13 cellular contexts compared by ENCODE assay signal in genomic region chr3:9347887-9348286, GRCh38. TPM values are rescaled to one million over a fixed set of nuclear protein-coding genes. Genes with fewer than 3 reads are reported as not detected.
DNase-seq lines count a peak whose midpoint lies in the region; ATAC-seq and TF ChIP-seq lines count a peak whose summit lies in the region.
"Had no signal": no experiment of that assay in that cellular context is flagged by ENCODE, and none has a peak within 500 bp of the region (broad histone marks: within the 10 kb centered on the region; RNA-seq: fewer than 3 reads in every experiment).

No MANE protein-coding gene starts in this region.

- H3K4me3 Mint-ChIP-seq in activated T-cell treated with anti-CD3 and anti-CD28 coated beads, Interleukin-2, amount 50 U/mL, for 72 hours: peak overlapping the region in 1 of 2 donors; percentile 45
- peak overlapping the region in 1 of 5 experiments; percentile 56 for H3K4me3 Mint-ChIP-seq in brain
- H3K4me3 Mint-ChIP-seq: endodermal cell, neural crest cell had no signal

- peak; percentile 83 to 91 for ATAC-seq in activated T-cell treated with anti-CD3 and anti-CD28 coated beads, Interleukin-2, amount 50 U/mL, for 72 hours (replicated peaks in 1 of 2)
- ATAC-seq: left ventricle myocardium superior had no signal

- intact Hi-C loops in thyroid gland (cut with DNase I): no loop called here

- no peak for TF ChIP-seq CTCF in brain (conservative IDR thresholded peaks at IDR 0.05)
- no peak for TF ChIP-seq CTCF in thyroid gland (IDR thresholded peaks at IDR 0.05)

- H3K27ac ChIP-seq in thyroid gland: peak overlapping the region; percentile 89 to 99 (median 93)
- H3K27ac ChIP-seq: cardiac muscle cell, tibial artery had no signal

- peaks cover 13% of the 10 kb centered on the region for H3K4me1 Mint-ChIP-seq in activated T-cell treated with anti-CD3 and anti-CD28 coated beads, Interleukin-2, amount 50 U/mL, for 72 hours (ENCODE audit: low read depth)
- H3K4me1 Mint-ChIP-seq in brain: peaks cover 12% of the 10 kb centered on the region

- no peaks in the 10 kb centered on the region for H3K36me3 Mint-ChIP-seq in activated T-cell treated with anti-CD3 and anti-CD28 coated beads, Interleukin-2, amount 50 U/mL, for 72 hours (ENCODE audit: insufficient read depth in 2 of 2)
- H3K36me3 Mint-ChIP-seq in brain: no peaks in the 10 kb centered on the region

- peak overlapping the region; percentile 2 for H3K27ac Mint-ChIP-seq in activated T-cell treated with anti-CD3 and anti-CD28 coated beads, Interleukin-2, amount 50 U/mL, for 72 hours
- H3K27ac Mint-ChIP-seq in brain: peak overlapping the region in 3 of 5 experiments; percentile 4 to 74 (median 72)
- H3K27ac Mint-ChIP-seq: endodermal cell had no signal

- no peak for TF ChIP-seq POLR2A in thyroid gland (IDR thresholded peaks at IDR 0.05)

- no peaks in the 10 kb centered on the region for H3K9me3 Mint-ChIP-seq in activated T-cell treated with anti-CD3 and anti-CD28 coated beads, Interleukin-2, amount 50 U/mL, for 72 hours
- H3K9me3 Mint-ChIP-seq in brain: peaks cover 0 to 2% (median 0%) of the 10 kb centered on the region in 5 experiments
- H3K9me3 Mint-ChIP-seq: endodermal cell, neural crest cell had no signal

- H3K4me3 ChIP-seq in thyroid gland (replicated peaks in 1 of 3): no peak overlapping the region
- H3K4me3 ChIP-seq: cardiac muscle cell, tibial artery had no signal

- no peaks in the 10 kb centered on the region for H3K27me3 ChIP-seq in thyroid gland
- H3K27me3 ChIP-seq: cardiac muscle cell, tibial artery had no signal

- DNase-seq in activated T-cell treated with anti-CD3 and anti-CD28 coated beads, Interleukin-2, amount 50 U/mL, for 72 hours: no peak
- no peak for DNase-seq in activated T-cell treated with anti-CD3 and anti-CD28 coated beads, Interleukin-2, amount 50 U/mL, for 48 hours
- DNase-seq in kidney tubule cell (ENCODE audit: low spot score): peak; percentile 69
- peak; percentile 41 to 47 for DNase-seq in thyroid gland
- DNase-seq in stimulated activated CD4-positive, alpha-beta T cell treated with anti-CD3 and anti-CD28 coated beads, Interleukin-12 subunit alpha, Interleukin-12 subunit beta, amount 100 ng/mL, for 4 hours: no peak
- DNase-seq in SK-N-DZ (ENCODE audit: low spot score): no peak
- DNase-seq in NCI-H2171 (lab: John Stamatoyannopoulos, UW): no peak
- DNase-seq: endodermal cell, left ventricle myocardium superior, tibial artery had no signal

- H3K27me3 Mint-ChIP-seq in activated T-cell treated with anti-CD3 and anti-CD28 coated beads, Interleukin-2, amount 50 U/mL, for 72 hours (ENCODE audit: low read depth): no peaks in the 10 kb centered on the region
- no peaks in the 10 kb centered on the region for H3K27me3 Mint-ChIP-seq in brain

- H3K36me3 ChIP-seq in thyroid gland: no peaks in the 10 kb centered on the region
- H3K36me3 ChIP-seq: cardiac muscle cell had no signal

- peaks cover 61 to 72% of the 10 kb centered on the region in 2 donors for H3K4me1 ChIP-seq in thyroid gland

- no peaks in the 10 kb centered on the region for H3K9me3 ChIP-seq in thyroid gland
- H3K9me3 ChIP-seq: tibial artery had no signal

- 47 to 62% methylated on average over 2 of the region's 2 CpGs for WGBS in thyroid gland, 2 donors

RNA-seq across cellular contexts. Expression of gene THUMPD3, which starts 15.0 kb away (rescaled TPM):
- 10 to 100 TPM; 56.0 to 65.5 TPM for total RNA-seq in activated T-cell treated with anti-CD3 and anti-CD28 coated beads, Interleukin-2, amount 50 U/mL, for 72 hours
- 20.6 TPM for polyA plus RNA-seq in brain (ENCODE audit: insufficient read depth, low read depth, low replicate concordance)
- 10 to 100 TPM; 31.8 to 42.3 (median 34.5) TPM for total RNA-seq in thyroid gland
- polyA plus RNA-seq in SK-N-DZ (2014; cell fraction: cytosol; rRNA removed): 48.8 and 74.7 TPM in 2 replicates
- polyA plus RNA-seq in SK-N-DZ (2014; cell fraction: nucleus; rRNA removed): 20.9 and 50.1 TPM in 2 replicates

RNA-seq across cellular contexts. Expression of gene SETD5, which starts 49.5 kb away (rescaled TPM):
- 100 to 1,000 TPM; 158 to 173 TPM for total RNA-seq in activated T-cell treated with anti-CD3 and anti-CD28 coated beads, Interleukin-2, amount 50 U/mL, for 72 hours
- polyA plus RNA-seq in brain (ENCODE audit: insufficient read depth, low read depth, low replicate concordance): 32.7 TPM
- total RNA-seq in thyroid gland: 100 to 1,000 TPM in 3 of 4 donors, 10 to 100 TPM in 1; 84.0 to 158 (median 114) TPM
- 96.9 and 104 TPM in 2 replicates for polyA plus RNA-seq in SK-N-DZ (2014; cell fraction: cytosol; rRNA removed)
- polyA plus RNA-seq in SK-N-DZ (2014; cell fraction: nucleus; rRNA removed): 176 and 232 TPM in 2 replicates

Comparison
In these comparisons a context has a peak if more than half of its experiments do, and no peak if none do; other contexts are left out.
1. DNase-seq: peak in kidney tubule cell (single experiment) and thyroid gland (2 of 2); none in activated T-cell treated with anti-CD3 and anti-CD28 coated beads, Interleukin-2, amount 50 U/mL, for 72 hours (0 of 2), activated T-cell treated with anti-CD3 and anti-CD28 coated beads, Interleukin-2, amount 50 U/mL, for 48 hours (0 of 2), stimulated activated CD4-positive, alpha-beta T cell treated with anti-CD3 and anti-CD28 coated beads, Interleukin-12 subunit alpha, Interleukin-12 subunit beta, amount 100 ng/mL, for 4 hours (single experiment), SK-N-DZ (single experiment) and NCI-H2171 (single experiment).